Comparison of ENCODE assay signal across 1 cellular context in genomic region chr3:190585771-190586630, GRCh38.
TF ChIP-seq lines count a peak whose summit lies in the region.

No MANE protein-coding gene starts in this region.

TF ChIP-seq in HepG2, 621 proteins besides CTCF, POLR2A, EP300 and RAD21 (continued from another document and continues in another):
- TF ChIP-seq ZNF644 (CRISPR knock-in tag; IDR thresholded peaks at IDR 0.05; ENCODE audit: low read depth), result 0 out of 2 replicates have a peak, but pooled peaks have one; percentile 18
- TF ChIP-seq PRDM10 (CRISPR knock-in tag; IDR thresholded peaks at IDR 0.05; ENCODE audit: low read depth), result no peak
- TF ChIP-seq ZNF768 (CRISPR knock-in tag; IDR thresholded peaks at IDR 0.05), result no peak
- TF ChIP-seq CAMTA2 (CRISPR knock-in tag; IDR thresholded peaks at IDR 0.05; ENCODE audit: borderline replicate concordance), result no peak
- no peak for TF ChIP-seq ZNF280D (CRISPR knock-in tag; IDR thresholded peaks at IDR 0.05)
- TF ChIP-seq ATF4 (CRISPR knock-in tag; IDR thresholded peaks at IDR 0.05), result 0 out of 4 replicates have a peak, but pooled peaks of 1 of the 2 experiments have one; percentile 12
- no peak for TF ChIP-seq ZNF431 (CRISPR knock-in tag; IDR thresholded peaks at IDR 0.05; ENCODE audit: borderline replicate concordance, low read depth)
- no peak for TF ChIP-seq ZNF142 (CRISPR knock-in tag; IDR thresholded peaks at IDR 0.05)
- no peak for TF ChIP-seq MAX (IDR thresholded peaks at IDR 0.05)
- no peak for TF ChIP-seq ZNF616 (CRISPR knock-in tag; IDR thresholded peaks at IDR 0.05; ENCODE audit: low read depth)
- TF ChIP-seq ZNF777 (CRISPR knock-in tag; IDR thresholded peaks at IDR 0.05), result no peak
- 0 out of 2 replicates have a peak, but pooled peaks have one; percentile 24 for TF ChIP-seq RXRB (CRISPR knock-in tag; IDR thresholded peaks at IDR 0.05; ENCODE audit: borderline replicate concordance)
- no peak for TF ChIP-seq ZNF770 (CRISPR knock-in tag; IDR thresholded peaks at IDR 0.05)
- TF ChIP-seq HNRNPLL (IDR thresholded peaks at IDR 0.05; ENCODE audit: low read depth, low read length, poor library complexity, severe bottlenecking), result no peak
- no peak for TF ChIP-seq XBP1 (CRISPR knock-in tag; IDR thresholded peaks at IDR 0.05)
- no peak for TF ChIP-seq ZBED4 (CRISPR knock-in tag; IDR thresholded peaks at IDR 0.05; ENCODE audit: borderline replicate concordance)
- TF ChIP-seq PRDM15 (CRISPR knock-in tag; IDR thresholded peaks at IDR 0.05), result no peak
- no peak for TF ChIP-seq NFYC (CRISPR knock-in tag; IDR thresholded peaks at IDR 0.05)
- TF ChIP-seq ZNF776 (CRISPR knock-in tag; IDR thresholded peaks at IDR 0.05), result no peak
- peak; percentile 35 for TF ChIP-seq TEAD3 (CRISPR knock-in tag; optimal IDR thresholded peaks at IDR 0.05; ENCODE audit: borderline replicate concordance)
- no peak for TF ChIP-seq BCL6 (CRISPR knock-in tag; IDR thresholded peaks at IDR 0.05)
- no peak for TF ChIP-seq ZNF615 (CRISPR knock-in tag; IDR thresholded peaks at IDR 0.05; ENCODE audit: borderline replicate concordance)
- no peak for TF ChIP-seq ZNF160 (CRISPR knock-in tag; IDR thresholded peaks at IDR 0.05)
- TF ChIP-seq DNMT3B (CRISPR knock-in tag; conservative IDR thresholded peaks at IDR 0.05), result no peak
- TF ChIP-seq RBM39 (IDR thresholded peaks at IDR 0.05; ENCODE audit: low read depth, low read length, poor library complexity, severe bottlenecking), result no peak
- TF ChIP-seq SNAI1 (CRISPR knock-in tag; IDR thresholded peaks at IDR 0.05; ENCODE audit: borderline replicate concordance), result no peak
- TF ChIP-seq FOXC1 (CRISPR knock-in tag; IDR thresholded peaks at IDR 0.05; ENCODE audit: borderline replicate concordance), result no peak
- TF ChIP-seq EZH2 (conservative IDR thresholded peaks at IDR 0.05; ENCODE audit: low read depth, low read length), result no peak
- TF ChIP-seq NFKB2 (CRISPR knock-in tag; IDR thresholded peaks at IDR 0.05; ENCODE audit: borderline replicate concordance), result no peak
- TF ChIP-seq SKI (IDR thresholded peaks at IDR 0.05; ENCODE audit: partially characterized antibody), result no peak
- TF ChIP-seq HIVEP1 (CRISPR knock-in tag; IDR thresholded peaks at IDR 0.05), result no peak
- no peak for TF ChIP-seq ZNF224 (CRISPR knock-in tag; IDR thresholded peaks at IDR 0.05)
